28 cellular contexts compared by ENCODE assay signal in the genomic region with DNA sequence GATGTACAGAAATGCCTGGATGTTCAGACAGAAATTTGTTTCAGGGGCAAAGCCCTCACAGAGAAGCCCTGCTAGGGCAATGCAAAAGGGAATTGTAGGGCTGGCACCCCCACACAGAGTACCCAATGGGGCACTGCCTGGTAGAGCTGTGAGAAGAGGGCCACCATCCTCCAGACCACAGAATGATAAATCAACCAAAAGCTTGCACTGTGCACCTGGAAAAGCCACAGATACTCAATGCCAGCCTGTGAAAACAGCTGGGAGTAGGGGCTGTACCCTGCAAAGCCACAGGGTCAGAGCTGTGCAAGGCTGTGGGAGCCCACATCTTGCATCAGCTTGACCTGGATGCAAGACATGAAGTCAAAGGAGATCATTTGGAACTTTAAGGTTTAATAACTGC.
"Had no signal": no experiment of that assay in that cellular context is flagged by ENCODE, and none has a peak within 500 bp of the region (broad histone marks: within the 10 kb centered on the region; RNA-seq: fewer than 3 reads in every experiment).

No MANE protein-coding gene starts in this region.

- H3K4me1 ChIP-seq: adrenal gland, body of pancreas, foreskin keratinocyte, gastrocnemius medialis had no signal

- DNase-seq: activated CD4-positive, alpha-beta memory T cell treated with anti-CD3 and anti-CD28 coated beads for 36 hours; activated CD4-positive, alpha-beta T cell treated with anti-CD3 and anti-CD28 coated beads for 36 hours; activated CD4-positive, alpha-beta T cell treated with anti-CD3 and anti-CD28 coated beads, Interleukin-2, amount 10 ng/mL, durations not matched to agents 24 days and 14 days; activated CD4-positive, CD25-positive, alpha-beta regulatory T cell; activated CD4-positive, CD25-positive, alpha-beta regulatory T cell treated with anti-CD3 and anti-CD28 coated beads, Interleukin-2, amount 50 U/mL, for 72 hours; activated CD8-positive, alpha-beta memory T cell treated with anti-CD3 and anti-CD28 coated beads, Interleukin-2, amount 10 ng/mL, durations not matched to agents 7 days and 5 days; activated CD8-positive, alpha-beta memory T cell treated with anti-CD3 and anti-CD28 coated beads, Interleukin-2, amount 50 U/mL, for 4 hours; activated CD8-positive, alpha-beta T cell treated with anti-CD3 and anti-CD28 coated beads, Interleukin-2, amount 10 ng/mL, durations not matched to agents 7 days and 5 days; activated effector memory CD4-positive, alpha-beta T cell treated with anti-CD3 and anti-CD28 coated beads, Interleukin-2, amount 50 U/mL, for 16 hours; activated naive CD4-positive, alpha-beta T cell treated with anti-CD3 and anti-CD28 coated beads for 36 hours; activated naive CD8-positive, alpha-beta T cell treated with anti-CD3 and anti-CD28 coated beads for 36 hours; activated naive CD8-positive, alpha-beta T cell treated with anti-CD3 and anti-CD28 coated beads, Interleukin-2, amount 50 U/mL, for 24 hours; activated T-cell treated with anti-CD3 and anti-CD28 coated beads, Interleukin-2, amount 50 U/mL, for 1 hour; activated T-cell treated with anti-CD3 and anti-CD28 coated beads, Interleukin-2, amount 50 U/mL, for 48 hours; adrenal gland; amygdala; aorta; body of pancreas; caudate nucleus; cortex of kidney; dermis blood vessel endothelial cell; effector CD4-positive, alpha-beta T cell; effector memory CD8-positive, alpha-beta T cell; erythroblast; foreskin keratinocyte; gastrocnemius medialis; T-helper 2 cell had no signal

- H3K27ac ChIP-seq: adrenal gland, body of pancreas, esophagus muscularis mucosa, foreskin keratinocyte, gastrocnemius medialis had no signal

- H3K9me3 ChIP-seq: adrenal gland, body of pancreas, gastrocnemius medialis had no signal

- H3K27me3 ChIP-seq: adrenal gland, body of pancreas, esophagus muscularis mucosa, foreskin keratinocyte, gastrocnemius medialis had no signal

- ATAC-seq: activated CD4-positive, alpha-beta T cell treated with anti-CD3 and anti-CD28 coated beads for 36 hours; activated CD8-positive, alpha-beta memory T cell treated with anti-CD3 and anti-CD28 coated beads, Interleukin-2, amount 10 ng/mL, durations not matched to agents 7 days and 5 days; activated CD8-positive, alpha-beta T cell treated with anti-CD3 and anti-CD28 coated beads, Interleukin-2, amount 10 ng/mL, durations not matched to agents 7 days and 5 days; activated naive CD8-positive, alpha-beta T cell treated with anti-CD3 and anti-CD28 coated beads, Interleukin-2, amount 50 U/mL, for 24 hours; body of pancreas; effector memory CD8-positive, alpha-beta T cell; foreskin keratinocyte; gastrocnemius medialis had no signal

- H3K4me3 ChIP-seq: adrenal gland, body of pancreas, esophagus muscularis mucosa, gastrocnemius medialis had no signal

- H3K36me3 ChIP-seq: adrenal gland, esophagus muscularis mucosa, gastrocnemius medialis had no signal
